ENCODE assay signal across 22 cellular contexts in the genomic region with DNA sequence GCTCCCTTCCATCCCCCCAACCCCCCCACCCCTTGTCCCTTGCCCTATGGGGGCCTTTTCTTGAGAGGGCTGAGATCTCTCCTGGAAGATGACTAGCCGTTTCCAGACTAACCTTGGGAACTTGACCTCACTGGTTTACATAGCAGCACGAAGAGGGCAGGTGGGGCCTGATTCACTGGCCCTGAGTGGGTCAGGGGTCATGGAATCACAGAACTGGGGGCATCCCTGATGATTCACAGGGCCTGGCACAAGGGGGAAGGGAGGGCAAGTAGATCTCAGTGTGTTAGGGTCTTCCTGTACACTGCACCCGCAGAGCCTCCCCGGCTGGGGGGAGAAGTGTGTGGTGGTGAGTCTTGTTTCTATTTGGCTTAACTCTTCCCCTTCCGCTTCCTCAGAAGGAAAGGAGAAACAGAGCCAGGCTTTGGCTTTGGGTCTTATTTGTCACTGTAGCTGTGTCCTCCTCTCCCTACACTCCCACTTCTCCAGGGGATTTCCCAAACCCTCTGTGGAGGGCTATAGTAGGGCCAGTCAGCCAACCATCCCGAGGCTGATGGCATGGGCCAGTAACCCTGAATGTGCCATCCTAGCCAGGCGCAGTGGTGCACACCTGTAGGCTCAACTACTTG. TPM values are rescaled to one million over a fixed set of nuclear protein-coding genes. Genes with fewer than 3 reads are reported as not detected.
DNase-seq lines count a peak whose midpoint lies in the region; ATAC-seq and TF ChIP-seq lines count a peak whose summit lies in the region.
"Had no signal": no experiment of that assay in that cellular context is flagged by ENCODE, and none has a peak within 500 bp of the region (broad histone marks: within the 10 kb centered on the region; RNA-seq: fewer than 3 reads in every experiment).

No MANE protein-coding gene starts in this region.

- CTCF ChIA-PET in GM10248 (lab: Yijun Ruan, JAX) = interaction anchor here (1.7 to 9.7 kb wide), 3 partner anchors 12 to 19 kb away, joined by 4 to 112 read pairs (median 59); no protein-coding TSS in a partner anchor

- peaks cover 29% of the 10 kb centered on the region for H3K36me3 ChIP-seq in BLaER1
- H3K36me3 ChIP-seq: ascending aorta, pancreas had no signal

- no peaks in the 10 kb centered on the region for H3K9me3 ChIP-seq in BLaER1
- H3K9me3 ChIP-seq: ascending aorta, pancreas, SJSA1 had no signal

- H3K36me3 Mint-ChIP-seq in activated T-helper 17 cell treated with anti-CD3 and anti-CD28 coated beads, Interleukin-2, amount 50 U/mL, for 72 hours (ENCODE audit: low read depth) = no peaks in the 10 kb centered on the region
- no peaks in the 10 kb centered on the region for H3K36me3 Mint-ChIP-seq in immature natural killer cell

- H3K4me2 ChIP-seq in BLaER1 = peak overlapping the region; percentile 32

- ATAC-seq in activated T-helper 17 cell treated with anti-CD3 and anti-CD28 coated beads, Interleukin-2, amount 50 U/mL, for 72 hours (replicated peaks) = no peak
- ATAC-seq: HCT116, K562, pancreas, PC-3, sciatic nerve had no signal

- H3K4me3 Mint-ChIP-seq in activated T-helper 17 cell treated with anti-CD3 and anti-CD28 coated beads, Interleukin-2, amount 50 U/mL, for 72 hours = no peak overlapping the region
- H3K4me3 Mint-ChIP-seq in immature natural killer cell = peak overlapping the region; percentile 41 to 76 (median 61)

- no peaks in the 10 kb centered on the region for H3K27me3 ChIP-seq in BLaER1
- H3K27me3 ChIP-seq: ascending aorta, pancreas, SJSA1 had no signal

- peak; percentile 23 for DNase-seq in Daoy (ENCODE audit: low read depth)
- no peak for DNase-seq in immature natural killer cell
- DNase-seq in stimulated activated CD4-positive, alpha-beta T cell treated with anti-CD3 and anti-CD28 coated beads, Interleukin-4, amount 100 ng/mL, for 1 hour = no peak
- DNase-seq in hippocampal formation (lab: John Stamatoyannopoulos, UW) = no peak
- no peak for DNase-seq in GM10248 (ENCODE audit: extremely low spot score)
- DNase-seq in DMS53 (lab: John Stamatoyannopoulos, UW) = no peak
- DNase-seq: activated gamma-delta T cell, kidney glomerular epithelial cell, NCI-H1092 treated with DMSO at 0.1 percent for 48 hours, NCI-H2107, NCI-H524, pancreas, PC-3 had no signal

- no peak overlapping the region for H3K27ac ChIP-seq in BLaER1
- H3K27ac ChIP-seq: ascending aorta, pancreas, SJSA1 had no signal

- 0 out of 2 replicates have a peak overlapping the region, but pooled peaks have one; percentile 25 for H3K9ac ChIP-seq in BLaER1

- no peak for TF ChIP-seq CTCF in GM10248 (IDR thresholded peaks at IDR 0.05; ENCODE audit: control extremely low read depth, extremely low read depth, low read depth, missing control alignments)

- H3K27me3 Mint-ChIP-seq in activated T-helper 17 cell treated with anti-CD3 and anti-CD28 coated beads, Interleukin-2, amount 50 U/mL, for 72 hours = no peaks in the 10 kb centered on the region
- peaks cover 0 to 5% (median 5%) of the 10 kb centered on the region in 3 donors for H3K27me3 Mint-ChIP-seq in immature natural killer cell (ENCODE audit: low read depth in 3 of 3)

- H4K20me1 ChIP-seq in BLaER1 = peaks cover 78% of the 10 kb centered on the region

- H3K27ac Mint-ChIP-seq in activated T-helper 17 cell treated with anti-CD3 and anti-CD28 coated beads, Interleukin-2, amount 50 U/mL, for 72 hours = peak overlapping the region; percentile 62
- H3K27ac Mint-ChIP-seq in immature natural killer cell = peak overlapping the region; percentile 12 to 96 (median 65)

- H3K9me3 Mint-ChIP-seq in activated T-helper 17 cell treated with anti-CD3 and anti-CD28 coated beads, Interleukin-2, amount 50 U/mL, for 72 hours = no peaks in the 10 kb centered on the region
- no peaks in the 10 kb centered on the region for H3K9me3 Mint-ChIP-seq in immature natural killer cell

- H3K4me3 ChIP-seq in BLaER1 = no peak overlapping the region
- H3K4me3 ChIP-seq: ascending aorta, K562, pancreas, SJSA1 had no signal

- peaks cover 77% of the 10 kb centered on the region for H3K4me1 ChIP-seq in BLaER1

- H3K4me1 Mint-ChIP-seq in activated T-helper 17 cell treated with anti-CD3 and anti-CD28 coated beads, Interleukin-2, amount 50 U/mL, for 72 hours = peaks cover 37% of the 10 kb centered on the region
- H3K4me1 Mint-ChIP-seq in immature natural killer cell = peaks cover 83 to 86% of the 10 kb centered on the region in 2 donors

- POLR2A ChIA-PET in GM10248 (lab: Yijun Ruan, JAX) = no interaction called here

RNA-seq across cellular contexts. Expression of a gene that starts 3.7 kb away (rescaled TPM):
- total RNA-seq in Daoy (2014; rRNA removed; shearing (Covaris generic)) = 10.5 and 27.0 TPM in 2 replicates
- total RNA-seq in activated T-helper 17 cell treated with anti-CD3 and anti-CD28 coated beads, Interleukin-2, amount 50 U/mL, for 72 hours = 10 to 100 TPM; 59.8 to 76.0 TPM
- polyA plus RNA-seq in immature natural killer cell = 10 to 100 TPM; 45.1 to 88.6 (median 78.5) TPM

RNA-seq across cellular contexts. Expression of a gene that starts 13.9 kb away (rescaled TPM):
- total RNA-seq in Daoy (2014; rRNA removed; shearing (Covaris generic)) = not detected in 2 replicates
- total RNA-seq in activated T-helper 17 cell treated with anti-CD3 and anti-CD28 coated beads, Interleukin-2, amount 50 U/mL, for 72 hours = not detected
- not detected for polyA plus RNA-seq in immature natural killer cell
- total RNA-seq: mononuclear cell; SJSA1; T-helper 2 cell treated with Interferon-gamma antibody and Interleukin-4, amounts not matched to agents 100 ng/mL and 5 ng/mL, for 36 hours had no signal

RNA-seq across cellular contexts. Expression of a gene that starts 24.5 kb away (rescaled TPM):
- not detected in 2 replicates for total RNA-seq in Daoy (2014; rRNA removed; shearing (Covaris generic))
- total RNA-seq in activated T-helper 17 cell treated with anti-CD3 and anti-CD28 coated beads, Interleukin-2, amount 50 U/mL, for 72 hours = 1 to 10 TPM; 2.0 to 2.5 TPM
- not detected for polyA plus RNA-seq in immature natural killer cell
- total RNA-seq: ascending aorta had no signal

RNA-seq across cellular contexts. Expression of a gene that starts 27.6 kb away (rescaled TPM):
- 0.18 TPM in 1 of 2 replicates, not detected in the other for total RNA-seq in Daoy (2014; rRNA removed; shearing (Covaris generic))
- total RNA-seq in activated T-helper 17 cell treated with anti-CD3 and anti-CD28 coated beads, Interleukin-2, amount 50 U/mL, for 72 hours = not detected
- 1 to 10 TPM in 2 of 3 donors, not detected in 1; 1.4 to 1.6 TPM for polyA plus RNA-seq in immature natural killer cell
- total RNA-seq: mononuclear cell; SJSA1; T-helper 2 cell treated with Interferon-gamma antibody and Interleukin-4, amounts not matched to agents 100 ng/mL and 5 ng/mL, for 36 hours had no signal

RNA-seq across cellular contexts. Expression of a gene that starts 32.9 kb away (rescaled TPM):
- total RNA-seq in Daoy (2014; rRNA removed; shearing (Covaris generic)) = not detected in 2 replicates
- not detected for total RNA-seq in activated T-helper 17 cell treated with anti-CD3 and anti-CD28 coated beads, Interleukin-2, amount 50 U/mL, for 72 hours
- polyA plus RNA-seq in immature natural killer cell = not detected
- total RNA-seq: ascending aorta; K562; pancreas; PC-3; sciatic nerve; SJSA1; T-helper 2 cell treated with Interferon-gamma antibody and Interleukin-4, amounts not matched to agents 100 ng/mL and 5 ng/mL, for 36 hours had no signal
- polyA plus RNA-seq: K562 had no signal
